22 cellular contexts compared by ENCODE assay signal in the genomic region with DNA sequence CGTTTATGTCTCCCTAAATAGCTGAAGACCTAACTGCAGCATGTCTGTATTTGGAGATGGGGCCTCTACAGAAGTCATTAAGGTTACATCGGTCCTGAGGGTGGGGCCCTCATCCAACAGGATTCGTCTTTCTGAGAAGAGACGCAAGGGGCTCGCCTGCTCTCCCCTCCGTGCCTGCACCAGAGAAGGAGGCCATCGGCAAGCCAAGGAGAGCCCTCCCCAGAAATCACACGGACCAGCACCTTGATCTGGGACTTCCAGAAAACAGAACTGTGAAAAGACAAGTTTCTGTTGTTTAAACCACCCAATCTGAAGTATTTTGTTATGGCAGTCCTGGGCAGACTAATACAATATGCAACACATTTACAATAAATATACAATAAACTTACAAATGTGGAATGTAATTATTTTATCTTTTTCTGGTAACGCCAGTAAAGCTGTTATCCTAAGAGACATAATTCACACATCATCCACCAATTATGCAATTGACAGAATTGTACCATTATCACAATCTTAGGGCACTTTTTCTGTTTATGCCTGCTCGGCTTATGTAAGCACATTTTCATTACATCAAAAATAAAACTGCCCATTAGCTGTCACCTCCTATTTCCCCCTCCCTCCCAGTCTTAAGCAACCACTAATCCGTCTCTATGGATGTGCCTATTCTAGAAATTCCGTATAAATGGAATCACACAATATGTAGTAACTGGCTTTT.
"Had no signal": no experiment of that assay in that cellular context is flagged by ENCODE, and none has a peak within 500 bp of the region (broad histone marks: within the 10 kb centered on the region; RNA-seq: fewer than 3 reads in every experiment).

No MANE protein-coding gene starts in this region.

- H3K79me2 ChIP-seq: parathyroid adenoma had no signal

- DNase-seq: esophagus squamous epithelium; foreskin keratinocyte; heart left ventricle; hippocampal formation; kidney glomerular epithelial cell; mesendoderm; naive thymus-derived CD4-positive, alpha-beta T cell; nucleus accumbens; psoas muscle; retina; spleen; stimulated activated CD4-positive, alpha-beta T cell treated with anti-CD3 and anti-CD28 coated beads, Interleukin-15, amount 100 ng/mL, for 24 hours; stimulated activated CD4-positive, alpha-beta T cell treated with anti-CD3 and anti-CD28 coated beads, Interleukin-1b, Interleukin-23, amount 100 ng/mL, for 48 hours; stimulated activated CD4-positive, alpha-beta T cell treated with anti-CD3 and anti-CD28 coated beads, Interleukin-4, amount 100 ng/mL, for 24 hours; stimulated activated naive B cell treated with anti-CD40 and anti-IgM and Interleukin-4, amounts not matched to agents 10 μg/mL and 1 μg/mL and 100 μg/mL, for 72 hours; thyroid gland; uterus had no signal

- ATAC-seq: foreskin keratinocyte; heart left ventricle; psoas muscle; right lobe of liver; stimulated activated naive B cell treated with anti-CD40 and anti-IgM and Interleukin-4, amounts not matched to agents 10 μg/mL and 1 μg/mL and 100 μg/mL, for 72 hours had no signal

- H3K4me2 ChIP-seq: neural progenitor cell had no signal

- H3K4me3 Mint-ChIP-seq: naive thymus-derived CD4-positive, alpha-beta T cell; neural progenitor cell; stimulated activated naive B cell treated with anti-CD40 and anti-IgM and Interleukin-4, amounts not matched to agents 10 μg/mL and 1 μg/mL and 100 μg/mL, for 72 hours; type B pancreatic cell had no signal

- H3K27me3 Mint-ChIP-seq: naive thymus-derived CD4-positive, alpha-beta T cell; stimulated activated naive B cell treated with anti-CD40 and anti-IgM and Interleukin-4, amounts not matched to agents 10 μg/mL and 1 μg/mL and 100 μg/mL, for 72 hours had no signal

- H3K27me3 ChIP-seq: esophagus squamous epithelium, foreskin keratinocyte, heart left ventricle, right lobe of liver, spleen, suprapubic skin, thyroid gland, uterus had no signal

- H3K4me1 ChIP-seq: neural progenitor cell had no signal

- H3K27ac Mint-ChIP-seq: neural progenitor cell; stimulated activated naive B cell treated with anti-CD40 and anti-IgM and Interleukin-4, amounts not matched to agents 10 μg/mL and 1 μg/mL and 100 μg/mL, for 72 hours had no signal

- H3K9me3 Mint-ChIP-seq: naive thymus-derived CD4-positive, alpha-beta T cell; neural progenitor cell; stimulated activated naive B cell treated with anti-CD40 and anti-IgM and Interleukin-4, amounts not matched to agents 10 μg/mL and 1 μg/mL and 100 μg/mL, for 72 hours; type B pancreatic cell had no signal

- H3K9me3 ChIP-seq: esophagus squamous epithelium, heart left ventricle, psoas muscle, right lobe of liver, spleen, suprapubic skin, thyroid gland, uterus had no signal

- H3K36me3 ChIP-seq: uterus had no signal

- H2AFZ ChIP-seq: neural progenitor cell, parathyroid adenoma had no signal

- H3K27ac ChIP-seq: esophagus squamous epithelium, foreskin keratinocyte, heart left ventricle, neural progenitor cell, parathyroid adenoma, psoas muscle, right lobe of liver, spleen, suprapubic skin, thyroid gland, uterus had no signal

- H3K4me3 ChIP-seq: esophagus squamous epithelium, heart left ventricle, neural progenitor cell, psoas muscle, right lobe of liver, spleen, suprapubic skin, thyroid gland, uterus had no signal

- H3K9ac ChIP-seq: neural progenitor cell, parathyroid adenoma had no signal
